Comparison of ENCODE assay signal across 17 cellular contexts in the genomic region with DNA sequence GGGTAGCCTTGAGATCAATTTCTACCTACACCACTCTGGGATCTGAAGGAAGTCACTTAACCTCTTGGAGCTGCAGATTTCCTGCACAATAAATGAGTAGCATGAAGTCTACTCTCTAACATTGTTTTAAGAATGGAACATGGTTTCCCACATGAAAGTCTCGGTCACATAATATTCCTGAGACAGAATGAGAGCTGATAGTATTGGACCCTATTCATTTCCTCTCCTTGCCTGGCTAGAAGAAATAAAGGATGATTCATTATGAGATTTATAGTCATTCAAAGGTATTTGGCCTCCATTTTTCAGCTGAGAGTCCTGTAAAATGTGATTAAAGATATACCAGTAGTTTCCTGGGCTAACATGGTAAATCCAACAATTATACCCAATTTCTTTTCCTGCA. TPM values are rescaled to one million over a fixed set of nuclear protein-coding genes. Genes with fewer than 3 reads are reported as not detected.
DNase-seq lines count a peak whose midpoint lies in the region; FAIRE-seq and TF ChIP-seq lines count a peak whose summit lies in the region.
"Had no signal": no experiment of that assay in that cellular context is flagged by ENCODE, and none has a peak within 500 bp of the region (broad histone marks: within the 10 kb centered on the region; RNA-seq: fewer than 3 reads in every experiment).

No MANE protein-coding gene starts in this region.

- H3K27ac ChIP-seq in astrocyte (ENCODE audit: low read depth, low read length) = peak overlapping the region; percentile 7
- no peak overlapping the region for H3K27ac ChIP-seq in osteoblast (ENCODE audit: low read depth, low read length)
- H3K27ac ChIP-seq: SJSA1 had no signal

- peaks cover 6% of the 10 kb centered on the region for H3K79me2 ChIP-seq in astrocyte (ENCODE audit: insufficient read depth, low read length)
- peaks cover 12% of the 10 kb centered on the region for H3K79me2 ChIP-seq in osteoblast (ENCODE audit: insufficient read depth, low read length)

- no peak overlapping the region for H3K4me3 ChIP-seq in astrocyte (ENCODE audit: insufficient read depth, low read depth, low read length)
- no peak overlapping the region for H3K4me3 ChIP-seq in osteoblast (ENCODE audit: insufficient read depth, low read length)
- H3K4me3 ChIP-seq: SJSA1 had no signal

- H3K9me3 ChIP-seq in astrocyte (ENCODE audit: insufficient read depth, low read depth, low read length) (no peaks in the 10 kb centered on the region), osteoblast (ENCODE audit: low read depth, low read length) (no peaks in the 10 kb centered on the region)
- H3K9me3 ChIP-seq: SJSA1 had no signal

- intact Hi-C loops in activated T-helper 1 cell treated with anti-CD3 and anti-CD28 coated beads, Interleukin-12 subunit alpha, Interleukin-12 subunit beta, Interleukin-2, Interleukin-4 antibody, amounts not matched to agents 30 ng/mL and 10 ng/mL and 1 ng/mL, durations not matched to agents 14 hours and 24 hours and 36 hours (cut with micrococcal nuclease) = no loop called here

- peaks cover 75% of the 10 kb centered on the region for H3K36me3 ChIP-seq in astrocyte (ENCODE audit: insufficient read depth, low read length)
- peaks cover 90% of the 10 kb centered on the region for H3K36me3 ChIP-seq in osteoblast (ENCODE audit: insufficient read depth, low read length)

- H3K27me3 Mint-ChIP-seq in astrocyte (ENCODE audit: low read depth, unreplicated experiment) (no peaks in the 10 kb centered on the region), mesothelial cell of epicardium (ENCODE audit: low read depth) (no peaks in the 10 kb centered on the region)
- H3K27me3 Mint-ChIP-seq in activated T-helper 1 cell treated with anti-CD3 and anti-CD28 coated beads, Interleukin-12 subunit alpha, Interleukin-12 subunit beta, Interleukin-2, Interleukin-4 antibody, amounts not matched to agents 30 ng/mL and 10 ng/mL and 1 ng/mL, durations not matched to agents 14 hours and 24 hours and 36 hours (ENCODE audit: insufficient read depth) = peaks cover 6% of the 10 kb centered on the region

- H3K4me3 Mint-ChIP-seq in astrocyte (ENCODE audit: unreplicated experiment) = no peak overlapping the region
- H3K4me3 Mint-ChIP-seq in mesothelial cell of epicardium = no peak overlapping the region
- no peak overlapping the region for H3K4me3 Mint-ChIP-seq in activated T-helper 1 cell treated with anti-CD3 and anti-CD28 coated beads, Interleukin-12 subunit alpha, Interleukin-12 subunit beta, Interleukin-2, Interleukin-4 antibody, amounts not matched to agents 30 ng/mL and 10 ng/mL and 1 ng/mL, durations not matched to agents 14 hours and 24 hours and 36 hours
- H3K4me3 Mint-ChIP-seq: CD14-positive monocyte had no signal

- POLR2A ChIA-PET in GM10248 (lab: Yijun Ruan, JAX) = no interaction called here

- no peak for FAIRE-seq in astrocyte (lab: Jason Lieb, UNC)

- H3K4me1 ChIP-seq in astrocyte (ENCODE audit: insufficient read depth, low read length) = no peaks in the 10 kb centered on the region
- no peaks in the 10 kb centered on the region for H3K4me1 ChIP-seq in osteoblast (ENCODE audit: insufficient read depth, low read length)
- H3K4me1 ChIP-seq: SJSA1 had no signal

- H3K4me2 ChIP-seq in astrocyte (ENCODE audit: low read length) = no peak overlapping the region
- H3K4me2 ChIP-seq in osteoblast (ENCODE audit: insufficient read depth, low read length) = no peak overlapping the region

- H4K20me1 ChIP-seq in astrocyte (ENCODE audit: insufficient read depth, low read length) (no peaks in the 10 kb centered on the region), osteoblast (ENCODE audit: insufficient read depth, low read length) (no peaks in the 10 kb centered on the region)

- TF ChIP-seq CTCF in astrocyte (IDR thresholded peaks at IDR 0.05; ENCODE audit: insufficient read depth, low read depth, low read length) (no peak), mesothelial cell of epicardium (IDR thresholded peaks at IDR 0.05; ENCODE audit: unreplicated experiment) (no peak), osteoblast (IDR thresholded peaks at IDR 0.05; ENCODE audit: extremely low read depth, low read depth, low read length) (no peak), GM10248 (IDR thresholded peaks at IDR 0.05; ENCODE audit: control extremely low read depth, extremely low read depth, low read depth, missing control alignments) (no peak)

- H2AFZ ChIP-seq in astrocyte (ENCODE audit: low read depth, low read length) (no peak overlapping the region), osteoblast (ENCODE audit: low read length) (no peak overlapping the region)

- H3K27ac Mint-ChIP-seq in astrocyte (ENCODE audit: unreplicated experiment) (no peak overlapping the region), mesothelial cell of epicardium (peak overlapping the region; percentile 62)
- H3K27ac Mint-ChIP-seq in activated T-helper 1 cell treated with anti-CD3 and anti-CD28 coated beads, Interleukin-12 subunit alpha, Interleukin-12 subunit beta, Interleukin-2, Interleukin-4 antibody, amounts not matched to agents 30 ng/mL and 10 ng/mL and 1 ng/mL, durations not matched to agents 14 hours and 24 hours and 36 hours = no peak overlapping the region
- H3K27ac Mint-ChIP-seq: CD14-positive monocyte had no signal

- H3K27me3 ChIP-seq in astrocyte (ENCODE audit: insufficient read depth, low read length) (no peaks in the 10 kb centered on the region), osteoblast (ENCODE audit: insufficient read depth, low read length) (no peaks in the 10 kb centered on the region)
- H3K27me3 ChIP-seq: SJSA1 had no signal

- no peak overlapping the region for H3K9ac ChIP-seq in astrocyte (ENCODE audit: low read length)

- H3K4me1 Mint-ChIP-seq in astrocyte (ENCODE audit: low read depth, unreplicated experiment) (no peaks in the 10 kb centered on the region), mesothelial cell of epicardium (peaks cover 24% of the 10 kb centered on the region)
- H3K4me1 Mint-ChIP-seq in activated T-helper 1 cell treated with anti-CD3 and anti-CD28 coated beads, Interleukin-12 subunit alpha, Interleukin-12 subunit beta, Interleukin-2, Interleukin-4 antibody, amounts not matched to agents 30 ng/mL and 10 ng/mL and 1 ng/mL, durations not matched to agents 14 hours and 24 hours and 36 hours (ENCODE audit: low read depth) = no peaks in the 10 kb centered on the region
- H3K4me1 Mint-ChIP-seq: CD14-positive monocyte had no signal

- CTCF ChIA-PET in GM10248 (lab: Yijun Ruan, JAX) = interaction anchor here (1.1 kb wide), 1 partner anchor 15 kb away, joined by 3 read pairs; no protein-coding TSS in a partner anchor

- H3K36me3 Mint-ChIP-seq in astrocyte (ENCODE audit: low read depth, unreplicated experiment) (peaks cover 16% of the 10 kb centered on the region), mesothelial cell of epicardium (peaks cover 67% of the 10 kb centered on the region)
- no peaks in the 10 kb centered on the region for H3K36me3 Mint-ChIP-seq in activated T-helper 1 cell treated with anti-CD3 and anti-CD28 coated beads, Interleukin-12 subunit alpha, Interleukin-12 subunit beta, Interleukin-2, Interleukin-4 antibody, amounts not matched to agents 30 ng/mL and 10 ng/mL and 1 ng/mL, durations not matched to agents 14 hours and 24 hours and 36 hours (ENCODE audit: low read depth)

- DNase-seq in ELR (ENCODE audit: low read depth) (peak; percentile 59), HT1080 (ENCODE audit: low read depth) (peak; percentile 72), astrocyte (ENCODE audit: low read depth) (no peak), mesothelial cell of epicardium (ENCODE audit: low spot score in 2 of 2, unreplicated experiment in 2 of 2) (no peak), osteoblast (ENCODE audit: insufficient read length, low spot score, missing footprints) (no peak), GM10248 (ENCODE audit: extremely low spot score) (no peak)
- DNase-seq in activated T-helper 1 cell treated with anti-CD3 and anti-CD28 coated beads, Interleukin-12 subunit alpha, Interleukin-12 subunit beta, Interleukin-2, Interleukin-4 antibody, amounts not matched to agents 30 ng/mL and 10 ng/mL and 1 ng/mL, durations not matched to agents 14 hours and 24 hours and 36 hours (ENCODE audit: low spot score) = no peak
- DNase-seq: DND-41, GDM1, H7, NCI-H1105 treated with DMSO at 0.1 percent for 48 hours, NCI-H1694, NCI-H510A, NCI-H82, SW 1271 had no signal

- H3K9me3 Mint-ChIP-seq in astrocyte (ENCODE audit: unreplicated experiment) = no peaks in the 10 kb centered on the region
- H3K9me3 Mint-ChIP-seq in mesothelial cell of epicardium = no peaks in the 10 kb centered on the region
- no peaks in the 10 kb centered on the region for H3K9me3 Mint-ChIP-seq in activated T-helper 1 cell treated with anti-CD3 and anti-CD28 coated beads, Interleukin-12 subunit alpha, Interleukin-12 subunit beta, Interleukin-2, Interleukin-4 antibody, amounts not matched to agents 30 ng/mL and 10 ng/mL and 1 ng/mL, durations not matched to agents 14 hours and 24 hours and 36 hours

RNA-seq across cellular contexts. Expression of a gene that starts 56.7 kb away (rescaled TPM):
- total RNA-seq in HT1080 (2014; rRNA removed; shearing (Covaris generic)) = 43.1 and 50.5 TPM in 2 replicates
- polyA plus RNA-seq in HT1080 (2015; cell fraction: cytosol; rRNA removed) = 85.0 and 112 TPM in 2 replicates
- 162 and 163 TPM in 2 replicates for polyA plus RNA-seq in HT1080 (2015; cell fraction: nucleus; rRNA removed)
- 17.6 and 19.9 TPM in 2 replicates for total RNA-seq in astrocyte
- total RNA-seq in mesothelial cell of epicardium = 110 to 115 TPM (median 114 TPM) in 3 replicates
- total RNA-seq in osteoblast = 13.3 and 17.0 TPM in 2 replicates
- not detected in 2 replicates for total RNA-seq in activated T-helper 1 cell treated with anti-CD3 and anti-CD28 coated beads, Interleukin-12 subunit alpha, Interleukin-12 subunit beta, Interleukin-2, Interleukin-4 antibody, amounts not matched to agents 30 ng/mL and 10 ng/mL and 1 ng/mL, durations not matched to agents 14 hours and 24 hours and 36 hours

RNA-seq across cellular contexts. Expression of a gene that starts 59.7 kb away (rescaled TPM):
- 0.26 TPM in 1 of 2 replicates, not detected in the other for total RNA-seq in HT1080 (2014; rRNA removed; shearing (Covaris generic))
- polyA plus RNA-seq in HT1080 (2015; cell fraction: cytosol; rRNA removed) = 0.05 and 0.06 TPM in 2 replicates
- 0.08 and 0.22 TPM in 2 replicates for polyA plus RNA-seq in HT1080 (2015; cell fraction: nucleus; rRNA removed)
- 0.14 and 0.20 TPM in 2 replicates for total RNA-seq in astrocyte
- total RNA-seq in mesothelial cell of epicardium = 12.7 to 14.5 TPM (median 14.4 TPM) in 3 replicates
- total RNA-seq in osteoblast = under 0.01 and 1.1 TPM in 2 replicates
- 0.29 TPM in 1 of 2 replicates, not detected in the other for total RNA-seq in activated T-helper 1 cell treated with anti-CD3 and anti-CD28 coated beads, Interleukin-12 subunit alpha, Interleukin-12 subunit beta, Interleukin-2, Interleukin-4 antibody, amounts not matched to agents 30 ng/mL and 10 ng/mL and 1 ng/mL, durations not matched to agents 14 hours and 24 hours and 36 hours
- polyA plus RNA-seq: CD14-positive monocyte had no signal

Comparison
In these comparisons a context has a peak if more than half of its experiments do, and no peak if none do; other contexts are left out.
1. DNase-seq: peak in ELR (single experiment) and HT1080 (single experiment); none in astrocyte (single experiment), mesothelial cell of epicardium (0 of 2), osteoblast (single experiment), activated T-helper 1 cell treated with anti-CD3 and anti-CD28 coated beads, Interleukin-12 subunit alpha, Interleukin-12 subunit beta, Interleukin-2, Interleukin-4 antibody, amounts not matched to agents 30 ng/mL and 10 ng/mL and 1 ng/mL, durations not matched to agents 14 hours and 24 hours and 36 hours (single experiment) and GM10248 (single experiment).
2. RNA of a gene that starts 56.7 kb away (total RNA-seq): 110 to 115 TPM in mesothelial cell of epicardium, 43.1 to 50.5 TPM in HT1080, 17.6 to 19.9 TPM in astrocyte and 13.3 to 17.0 TPM in osteoblast; not detected in activated T-helper 1 cell treated with anti-CD3 and anti-CD28 coated beads, Interleukin-12 subunit alpha, Interleukin-12 subunit beta, Interleukin-2, Interleukin-4 antibody, amounts not matched to agents 30 ng/mL and 10 ng/mL and 1 ng/mL, durations not matched to agents 14 hours and 24 hours and 36 hours; every median in the first group is over 10 times any median in the second.